8 cellular contexts compared by ENCODE assay signal in genomic region chr5:112551437-112552018, GRCh38.
DNase-seq lines count a peak whose midpoint lies in the region; ATAC-seq, FAIRE-seq and TF ChIP-seq lines count a peak whose summit lies in the region.

No MANE protein-coding gene starts in this region.

- TF ChIP-seq EP300 in suprapubic skin (IDR thresholded peaks at IDR 0.05) = no peak

- H3K4me1 ChIP-seq in KMS-11 (ENCODE audit: low read depth, poor library complexity, severe bottlenecking) = peaks cover 13% of the 10 kb centered on the region
- H3K4me1 ChIP-seq in suprapubic skin = no peaks in the 10 kb centered on the region

- no peak overlapping the region for H3K4me3 ChIP-seq in KMS-11 (IDR thresholded peaks at IDR 0.05; ENCODE audit: insufficient read depth, low read depth, low read length)
- no peak overlapping the region for H3K4me3 ChIP-seq in bronchial epithelial cell (ENCODE audit: low read depth, low read length)
- H3K4me3 ChIP-seq in suprapubic skin = no peak overlapping the region

- no peak overlapping the region for H2AFZ ChIP-seq in KMS-11 (ENCODE audit: low read depth)

- CTCF ChIA-PET in GM10248 (lab: Yijun Ruan, JAX) = interaction anchor here (0.6 to 8.8 kb wide), 43 partner anchors 10 to 1056 kb away, joined by 3 to 131 read pairs (median 4); partner anchors contain the start of gene APC

- no peak for TF ChIP-seq POLR2A in suprapubic skin (IDR thresholded peaks at IDR 0.05)

- no peak overlapping the region for H3K4me2 ChIP-seq in KMS-11

- H3K9ac ChIP-seq in KMS-11 = no peak overlapping the region

- H4K20me1 ChIP-seq in KMS-11 (ENCODE audit: insufficient read depth) = no peaks in the 10 kb centered on the region

- DNase-seq in AG09319 (ENCODE audit: extremely low read depth, low read depth) (no peak), GM10248 (ENCODE audit: extremely low spot score) (peak; percentile 58), RPMI7951 (ENCODE audit: low read depth) (peak; percentile 45), bronchial epithelial cell (ENCODE audit: low read depth) (peak; percentile 64), kidney glomerular epithelial cell (lab: John Stamatoyannopoulos, UW) (peak; percentile 71), suprapubic skin (ENCODE audit: low spot score in 2 of 2) (no peak)

- 48% methylated on average over 5 of the region's 5 CpGs for WGBS in suprapubic skin

- POLR2A ChIA-PET in GM10248 (lab: Yijun Ruan, JAX) = no interaction called here

- no peaks in the 10 kb centered on the region for H3K36me3 ChIP-seq in KMS-11 (ENCODE audit: insufficient read depth)
- H3K36me3 ChIP-seq in bronchial epithelial cell (ENCODE audit: control insufficient read depth, insufficient read depth, low read length) = no peaks in the 10 kb centered on the region
- no peaks in the 10 kb centered on the region for H3K36me3 ChIP-seq in suprapubic skin

- FAIRE-seq in bronchial epithelial cell (lab: Jason Lieb, UNC) = no peak

- no peak for ATAC-seq in HG03280 (IDR thresholded peaks at IDR 0.05; ENCODE audit: unreplicated experiment)

- H3K27ac ChIP-seq in KMS-11 = no peak overlapping the region
- no peak overlapping the region for H3K27ac ChIP-seq in suprapubic skin

- no peaks in the 10 kb centered on the region for H3K79me2 ChIP-seq in KMS-11 (ENCODE audit: insufficient read depth, low read depth)

- H3K9me3 ChIP-seq in suprapubic skin = no peaks in the 10 kb centered on the region

- H3K27me3 ChIP-seq in KMS-11 (ENCODE audit: insufficient read depth, low read depth) = no peaks in the 10 kb centered on the region; the same call in 1 of the 2 replicates
- H3K27me3 ChIP-seq in bronchial epithelial cell (ENCODE audit: control insufficient read depth, insufficient read depth, low read length) = no peaks in the 10 kb centered on the region
- H3K27me3 ChIP-seq in suprapubic skin = no peaks in the 10 kb centered on the region

- TF ChIP-seq CTCF in AG09319 (IDR thresholded peaks at IDR 0.05; ENCODE audit: low read depth, low read length) = peak; percentile 74
- peak; percentile 56 for TF ChIP-seq CTCF in GM10248 (IDR thresholded peaks at IDR 0.05; ENCODE audit: control extremely low read depth, extremely low read depth, low read depth, missing control alignments)
- TF ChIP-seq CTCF in KMS-11 (conservative IDR thresholded peaks at IDR 0.05; ENCODE audit: low read depth, low read length) = peak; percentile 80
- peak; percentile 56 for TF ChIP-seq CTCF in bronchial epithelial cell (IDR thresholded peaks at IDR 0.05; ENCODE audit: insufficient read depth, low read length, severe bottlenecking)
- TF ChIP-seq CTCF in suprapubic skin (IDR thresholded peaks at IDR 0.05) = peak; percentile 50 to 77

Comparison
In these comparisons a context has a peak if more than half of its experiments do, and no peak if none do; other contexts are left out.
1. DNase-seq: peak in GM10248 (single experiment), RPMI7951 (single experiment), bronchial epithelial cell (single experiment) and kidney glomerular epithelial cell (single experiment); none in AG09319 (single experiment) and suprapubic skin (0 of 2).
2. Peak in every context shown above with its lines, with median percentiles within 50 percentile points of each other: CTCF ChIP-seq.